ENCODE assay signal across 10 cellular contexts in the genomic region with DNA sequence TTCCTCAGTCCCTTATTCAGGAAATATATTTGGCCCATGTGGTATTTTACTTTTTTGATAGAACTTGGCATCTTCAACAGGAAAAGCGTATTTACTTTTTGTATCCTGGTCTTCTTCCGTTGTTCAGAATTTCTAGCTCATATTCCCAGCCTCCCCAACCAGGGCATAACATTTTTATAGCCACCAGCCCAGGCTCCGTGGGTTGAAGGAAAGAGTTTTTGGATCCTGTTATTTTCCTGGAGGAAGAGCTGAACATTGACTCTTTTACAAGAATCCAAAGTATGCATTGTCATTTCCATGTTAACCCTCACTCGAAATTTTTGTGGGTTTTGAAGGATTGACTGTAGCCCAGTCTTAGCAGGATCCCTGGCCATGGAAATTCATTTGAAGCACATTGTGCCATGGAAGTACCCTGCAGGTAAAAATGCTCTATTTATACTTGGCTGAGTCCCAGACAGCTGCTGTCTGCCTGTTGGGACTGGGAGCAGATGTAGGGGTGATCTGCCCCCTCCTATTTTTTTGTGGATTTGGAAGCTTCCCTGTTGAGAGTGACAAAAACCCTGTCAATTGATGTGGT.
DNase-seq lines count a peak whose midpoint lies in the region; ATAC-seq, FAIRE-seq and TF ChIP-seq lines count a peak whose summit lies in the region.
"Had no signal": no experiment of that assay in that cellular context is flagged by ENCODE, and none has a peak within 500 bp of the region (broad histone marks: within the 10 kb centered on the region; RNA-seq: fewer than 3 reads in every experiment).

No MANE protein-coding gene starts in this region.

- no peaks in the 10 kb centered on the region for H3K9me3 Mint-ChIP-seq in naive thymus-derived CD4-positive, alpha-beta T cell
- H3K9me3 Mint-ChIP-seq: activated T-cell treated with anti-CD3 and anti-CD28 coated beads, Interleukin-2, amount 50 U/mL, for 4 hours had no signal

- peak overlapping the region in 2 of 9 donors; percentile 21 to 38 for H3K27ac Mint-ChIP-seq in naive thymus-derived CD4-positive, alpha-beta T cell

- CTCF ChIA-PET in naive thymus-derived CD4-positive, alpha-beta T cell (lab: Charles Lee): no interaction called here

- H3K4me1 ChIP-seq in adipocyte (ENCODE audit: control insufficient read depth, insufficient read depth, low read length): peaks cover 43% of the 10 kb centered on the region
- peaks cover 0 to 9% (median 3%) of the 10 kb centered on the region in 4 donors for H3K4me1 ChIP-seq in Peyer's patch
- peaks cover 3 to 33% of the 10 kb centered on the region in 2 donors for H3K4me1 ChIP-seq in naive thymus-derived CD4-positive, alpha-beta T cell (ENCODE audit: control insufficient read depth in 2 of 2, insufficient read depth in 2 of 2, low read length in 2 of 2)

- no peak for TF ChIP-seq POLR2A in Peyer's patch (IDR thresholded peaks at IDR 0.05)

- no peak overlapping the region for H3K4me3 Mint-ChIP-seq in naive thymus-derived CD4-positive, alpha-beta T cell
- H3K4me3 Mint-ChIP-seq: activated T-cell treated with anti-CD3 and anti-CD28 coated beads, Interleukin-2, amount 50 U/mL, for 4 hours had no signal

- no peaks in the 10 kb centered on the region for H3K36me3 ChIP-seq in adipocyte (ENCODE audit: control insufficient read depth, insufficient read depth, low read length, severe bottlenecking)
- no peaks in the 10 kb centered on the region for H3K36me3 ChIP-seq in Peyer's patch
- H3K36me3 ChIP-seq in naive thymus-derived CD4-positive, alpha-beta T cell (ENCODE audit: control insufficient read depth in 2 of 3, insufficient read depth in 3 of 3, low read length in 3 of 3): no peaks in the 10 kb centered on the region
- H3K36me3 ChIP-seq: gastrocnemius medialis had no signal

- in situ Hi-C loops in ACHN (cut with HindIII; ENCODE audit: low pct_ligation_motif_present, low pct_unique_long_range_greater_than_20kb, low sequenced_read_pairs): no loop called here

- peak; percentile 85 for DNase-seq in ACHN
- DNase-seq in HTR-8/SVneo (ENCODE audit: insufficient read length, low spot score): peak; percentile 49
- peak; percentile 60 for DNase-seq in adipocyte (ENCODE audit: low read depth)
- peak; percentile 77 for DNase-seq in islet precursor cell
- DNase-seq in NCI-H2196 (lab: John Stamatoyannopoulos, UW; ENCODE audit: unreplicated experiment): no peak
- no peak for DNase-seq in substantia nigra (lab: John Stamatoyannopoulos, UW)
- no peak for DNase-seq in Peyer's patch
- DNase-seq in naive thymus-derived CD4-positive, alpha-beta T cell: no peak
- DNase-seq: activated T-cell treated with anti-CD3 and anti-CD28 coated beads, Interleukin-2, amount 50 U/mL, for 4 hours; gastrocnemius medialis had no signal

- H3K36me3 Mint-ChIP-seq in naive thymus-derived CD4-positive, alpha-beta T cell: peaks cover 0 to 4% (median 3%) of the 10 kb centered on the region in 5 donors

- peaks cover 54 to 95% (median 88%) of the 10 kb centered on the region in 7 donors for H3K4me1 Mint-ChIP-seq in naive thymus-derived CD4-positive, alpha-beta T cell

- peak; percentile 52 for FAIRE-seq in HTR-8/SVneo (lab: Jason Lieb, UNC)

- peak overlapping the region; percentile 30 for H3K9ac ChIP-seq in adipocyte (ENCODE audit: low read length)

- POLR2A ChIA-PET in naive thymus-derived CD4-positive, alpha-beta T cell (lab: Charles Lee): no interaction called here

- H3K27ac ChIP-seq in substantia nigra (ENCODE audit: low read depth, low read length, poor library complexity, severe bottlenecking): no peak overlapping the region
- H3K27ac ChIP-seq in Peyer's patch: peak overlapping the region in 1 of 4 donors; percentile 5
- no peak overlapping the region for H3K27ac ChIP-seq in naive thymus-derived CD4-positive, alpha-beta T cell (ENCODE audit: low read depth, low read length)

- intact Hi-C loops in naive thymus-derived CD4-positive, alpha-beta T cell (cut with micrococcal nuclease): loop anchor here in 1 of 2 donors (1.0 kb wide), 1 partner anchor 11 kb away; no protein-coding TSS in a partner anchor

- TF ChIP-seq CTCF in Peyer's patch (IDR thresholded peaks at IDR 0.05): no peak

- no peak for ATAC-seq in naive thymus-derived CD4-positive, alpha-beta T cell
- ATAC-seq: activated T-cell treated with anti-CD3 and anti-CD28 coated beads, Interleukin-2, amount 50 U/mL, for 4 hours had no signal

- no peaks in the 10 kb centered on the region for H3K27me3 ChIP-seq in adipocyte (replicated peaks; ENCODE audit: control insufficient read depth, insufficient read depth, low read length)
- H3K27me3 ChIP-seq in Peyer's patch: no peaks in the 10 kb centered on the region
- no peaks in the 10 kb centered on the region for H3K27me3 ChIP-seq in naive thymus-derived CD4-positive, alpha-beta T cell (ENCODE audit: control insufficient read depth in 2 of 2, insufficient read depth in 2 of 2, low read length in 2 of 2)
- H3K27me3 ChIP-seq: gastrocnemius medialis had no signal

- no peaks in the 10 kb centered on the region for H3K27me3 Mint-ChIP-seq in naive thymus-derived CD4-positive, alpha-beta T cell

- H3K9me3 ChIP-seq in adipocyte (ENCODE audit: control insufficient read depth, low read length): no peaks in the 10 kb centered on the region
- no peaks in the 10 kb centered on the region for H3K9me3 ChIP-seq in Peyer's patch
- H3K9me3 ChIP-seq in naive thymus-derived CD4-positive, alpha-beta T cell (ENCODE audit: control insufficient read depth in 2 of 3, low read length in 3 of 3): no peaks in the 10 kb centered on the region
- H3K9me3 ChIP-seq: gastrocnemius medialis had no signal

- peak overlapping the region; percentile 3 for H3K4me3 ChIP-seq in adipocyte (ENCODE audit: low read length)
- no peak overlapping the region for H3K4me3 ChIP-seq in Peyer's patch
- H3K4me3 ChIP-seq in naive thymus-derived CD4-positive, alpha-beta T cell (ENCODE audit: low read length): no peak overlapping the region
- H3K4me3 ChIP-seq: gastrocnemius medialis had no signal

Comparison
In these comparisons a context has a peak if more than half of its experiments do, and no peak if none do; other contexts are left out.
1. DNase-seq: peak in ACHN (single experiment), HTR-8/SVneo (single experiment), adipocyte (single experiment) and islet precursor cell (single experiment); none in NCI-H2196 (single experiment), substantia nigra (0 of 49), Peyer's patch (0 of 3) and naive thymus-derived CD4-positive, alpha-beta T cell (0 of 9).